Comparison of ENCODE assay signal across 8 cellular contexts in the genomic region with DNA sequence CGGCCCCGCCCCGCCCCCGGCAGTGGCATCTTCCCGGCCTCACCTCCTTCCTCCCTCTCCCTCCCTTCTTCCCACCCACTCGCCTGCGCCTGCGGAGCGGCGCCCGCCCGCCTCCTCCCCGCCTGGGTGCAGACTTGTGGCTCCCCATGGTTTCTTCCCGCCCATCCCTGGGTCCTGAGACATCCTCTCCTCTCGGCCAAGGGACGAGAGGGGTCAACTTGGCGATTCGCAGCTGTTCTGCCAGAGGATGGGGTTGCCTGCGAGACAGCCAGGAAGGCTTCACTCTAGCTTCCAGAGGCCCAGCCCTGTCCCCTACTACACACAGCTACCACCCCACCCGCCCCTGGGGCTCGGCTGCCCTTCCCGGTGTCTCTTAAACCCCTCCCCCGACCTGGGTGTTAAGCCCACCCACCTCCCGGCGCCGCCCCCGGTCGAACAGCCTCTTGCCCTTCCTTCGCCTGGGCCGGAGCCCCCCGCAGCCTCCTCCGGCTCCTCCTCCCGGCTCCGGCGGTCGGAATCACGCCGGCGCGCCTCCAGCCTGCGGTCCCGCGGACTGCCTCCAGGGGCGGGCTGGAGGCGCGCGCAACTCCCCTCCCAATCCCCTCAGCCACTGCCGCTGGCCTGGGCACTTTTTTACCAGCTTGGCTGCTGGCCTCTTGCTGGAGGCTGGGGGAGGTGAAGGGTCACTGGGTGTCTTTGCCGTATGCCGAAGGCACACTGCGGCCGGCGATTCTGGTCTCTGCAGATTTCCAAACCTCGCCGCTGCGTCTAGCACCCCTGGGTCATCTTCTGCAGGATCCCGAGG. TPM values are rescaled to one million over a fixed set of nuclear protein-coding genes. Genes with fewer than 3 reads are reported as not detected.
DNase-seq lines count a peak whose midpoint lies in the region; ATAC-seq and TF ChIP-seq lines count a peak whose summit lies in the region.

No MANE protein-coding gene starts in this region.

- H3F3A ChIP-seq in OCI-LY1 (ENCODE audit: insufficient read depth, low read length): 0 out of 2 replicates have a peak, but pooled peaks cover 4% of the 10 kb centered on the region

- no peak overlapping the region for H2AFZ ChIP-seq in OCI-LY1 (ENCODE audit: low read length)

- H3K36me3 Mint-ChIP-seq in CD8-positive, alpha-beta T cell: peaks cover 22% of the 10 kb centered on the region

- H3K9me3 ChIP-seq in CD8-positive, alpha-beta T cell (ENCODE audit: low read length): no peaks in the 10 kb centered on the region
- H3K9me3 ChIP-seq in OCI-LY1 (ENCODE audit: low read length): no peaks in the 10 kb centered on the region

- peak overlapping the region; percentile 94 for H3K27ac Mint-ChIP-seq in CD8-positive, alpha-beta T cell

- peak overlapping the region; percentile 87 for H3K4me3 ChIP-seq in CD8-positive, alpha-beta T cell (ENCODE audit: low read depth, low read length)
- H3K4me3 ChIP-seq in OCI-LY1 (ENCODE audit: low read depth, low read length, poor library complexity, severe bottlenecking): peak overlapping the region; percentile 95

- peaks cover 25% of the 10 kb centered on the region for H3K79me2 ChIP-seq in OCI-LY1 (ENCODE audit: insufficient read depth, low read length)

- peak overlapping the region; percentile 85 for H3K4me2 ChIP-seq in OCI-LY1 (ENCODE audit: low read length)

- intact Hi-C loops in CD8-positive, alpha-beta T cell (cut with DNase I, micrococcal nuclease): loop anchor here (1.0 to 10.0 kb wide), 14 partner anchors 17 to 1475 kb away; partner anchors contain the start of genes SAR1B (in 2 of the 2), VDAC1 (in 2 of the 2), CAMLG (in 1 of the 2) and HSPA4 (in 1 of the 2)

- no peaks in the 10 kb centered on the region for H4K20me1 ChIP-seq in OCI-LY1 (ENCODE audit: insufficient read depth, low read length)

- H3K9me2 ChIP-seq in OCI-LY1 (ENCODE audit: low read depth, low read length): no peaks in the 10 kb centered on the region

- CTCF ChIA-PET in CD8-positive, alpha-beta T cell (lab: Charles Lee): interaction anchor here (0.5 to 5.0 kb wide), 28 partner anchors 9 to 224 kb away, joined by 3 to 34 read pairs (median 4); partner anchors contain the start of genes CDKN2AIPNL and UBE2B

- peaks cover 57% of the 10 kb centered on the region for H3K4me1 ChIP-seq in CD8-positive, alpha-beta T cell (ENCODE audit: insufficient read depth, low read length)
- peaks cover 38% of the 10 kb centered on the region for H3K4me1 ChIP-seq in OCI-LY1 (ENCODE audit: insufficient read depth, low read length, severe bottlenecking)

- peak; percentile 34 for ATAC-seq in CD8-positive, alpha-beta T cell
- peak; percentile 52 for ATAC-seq in GM19463 (IDR thresholded peaks at IDR 0.05; ENCODE audit: unreplicated experiment)

- POLR2A ChIA-PET in CD8-positive, alpha-beta T cell (lab: Charles Lee): interaction anchor here (0.6 to 6.1 kb wide), 14 partner anchors 10 to 524 kb away, joined by 3 to 64 read pairs (median 4); partner anchors contain the start of genes C5orf24, CDKN2AIPNL, SKP1 and UBE2B

- H3K4me3 Mint-ChIP-seq in CD8-positive, alpha-beta T cell: peak overlapping the region; percentile 96

- H3K27ac ChIP-seq in CD8-positive, alpha-beta T cell (ENCODE audit: low read depth, low read length): peak overlapping the region; percentile 98
- H3K27ac ChIP-seq in OCI-LY1 (ENCODE audit: low read depth, low read length, poor library complexity, severe bottlenecking) (peak overlapping the region; percentile 86), epithelial cell of prostate (peak overlapping the region; percentile 87)

- peaks cover 58% of the 10 kb centered on the region for H3K4me1 Mint-ChIP-seq in CD8-positive, alpha-beta T cell (ENCODE audit: low read depth)

- no peaks in the 10 kb centered on the region for H3K9me3 Mint-ChIP-seq in CD8-positive, alpha-beta T cell

- H3K27me3 Mint-ChIP-seq in CD8-positive, alpha-beta T cell (ENCODE audit: low read depth): no peaks in the 10 kb centered on the region

- peak; percentile 79 for TF ChIP-seq CTCF in CD8-positive, alpha-beta T cell (IDR thresholded peaks at IDR 0.05)
- TF ChIP-seq CTCF in OCI-LY1 (IDR thresholded peaks at IDR 0.05; ENCODE audit: low read length): peak; percentile 77

- no peaks in the 10 kb centered on the region for H3K27me3 ChIP-seq in CD8-positive, alpha-beta T cell (ENCODE audit: insufficient read depth, low read length)
- H3K27me3 ChIP-seq in OCI-LY1 (ENCODE audit: insufficient read depth, low read length): no peaks in the 10 kb centered on the region

- DNase-seq in CD8-positive, alpha-beta T cell: peak; percentile 41 to 81 (median 69)
- peak; percentile 81 for DNase-seq in HT-29 (ENCODE audit: low spot score)
- peak; percentile 59 for DNase-seq in activated T-cell treated with anti-CD3 and anti-CD28 coated beads for 4 hours
- DNase-seq in epithelial cell of prostate (ENCODE audit: low read depth, low spot score): no peak
- DNase-seq in mucosa of gallbladder (ENCODE audit: low spot score): peak; percentile 81
- DNase-seq in stimulated activated CD8-positive, alpha-beta memory T cell treated with anti-CD3 and anti-CD28 coated beads, Interleukin-4, amount 100 ng/mL, for 4 hours (ENCODE audit: low read depth in 2 of 2, low spot score in 1 of 2): peak; percentile 31 to 59

- peak overlapping the region; percentile 96 for H3K9ac ChIP-seq in OCI-LY1 (ENCODE audit: low read length)

- H3K36me3 ChIP-seq in CD8-positive, alpha-beta T cell (ENCODE audit: insufficient read depth, low read length): no peaks in the 10 kb centered on the region
- 0 out of 2 replicates have a peak, but pooled peaks cover 6% of the 10 kb centered on the region for H3K36me3 ChIP-seq in OCI-LY1 (ENCODE audit: insufficient read depth, low read length)

RNA-seq across cellular contexts. Expression of gene JADE2, which starts 1.9 kb away (rescaled TPM):
- 100 to 1,000 TPM; 126 to 133 TPM for total RNA-seq in CD8-positive, alpha-beta T cell
- 47.6 and 50.1 TPM in 2 replicates for total RNA-seq in HT-29 (2014; rRNA removed; shearing (Covaris generic))
- total RNA-seq in mucosa of gallbladder: 83.1 TPM
